In genomic region chr9:113526841-113527240, GRCh38 we compare ENCODE assay signal across 12 cellular contexts.
DNase-seq lines count a peak whose midpoint lies in the region; ATAC-seq and TF ChIP-seq lines count a peak whose summit lies in the region.
"Had no signal": no experiment of that assay in that cellular context is flagged by ENCODE, and none has a peak within 500 bp of the region (broad histone marks: within the 10 kb centered on the region; RNA-seq: fewer than 3 reads in every experiment).

No MANE protein-coding gene starts in this region.

- H2AFZ ChIP-seq in neural progenitor cell (replicated peaks) = no peak overlapping the region

- H3K27ac ChIP-seq in heart left ventricle (peak overlapping the region; percentile 8 to 86 (median 78)), neural progenitor cell (no peak overlapping the region), aorta (ENCODE audit: low read depth in 1 of 2, low read length in 2 of 2) (peak overlapping the region; percentile 44 to 49), tibial nerve (peak overlapping the region in 1 of 4 donors; percentile 45)

- H3F3A ChIP-seq in neural progenitor cell (ENCODE audit: low read depth) = peaks cover 5% of the 10 kb centered on the region

- peaks cover 15% of the 10 kb centered on the region for H3K36me3 Mint-ChIP-seq in neural progenitor cell

- H3K4me1 Mint-ChIP-seq in neural progenitor cell = peaks cover 39% of the 10 kb centered on the region

- TF ChIP-seq EP300 in tibial nerve (IDR thresholded peaks at IDR 0.05) = no peak

- no peak overlapping the region for H3K9ac ChIP-seq in neural progenitor cell

- peak overlapping the region; percentile 31 for H3K27ac Mint-ChIP-seq in neural progenitor cell
- H3K27ac Mint-ChIP-seq: stimulated activated naive CD8-positive, alpha-beta T cell treated with anti-CD3 and anti-CD28 coated beads, Interleukin-15, Interleukin-2, amounts not matched to agents 100 ng/mL and 50 ng/mL, for 24 hours had no signal

- no peak overlapping the region for H3K4me3 Mint-ChIP-seq in neural progenitor cell
- H3K4me3 Mint-ChIP-seq: stimulated activated naive CD8-positive, alpha-beta T cell treated with anti-CD3 and anti-CD28 coated beads, Interleukin-15, Interleukin-2, amounts not matched to agents 100 ng/mL and 50 ng/mL, for 24 hours had no signal

- TF ChIP-seq POLR2A in heart left ventricle (IDR thresholded peaks at IDR 0.05) (no peak), tibial nerve (IDR thresholded peaks at IDR 0.05) (no peak)

- H3K36me3 ChIP-seq in heart left ventricle (peaks cover 0 to 87% (median 58%) of the 10 kb centered on the region in 9 donors), neural progenitor cell (no peaks in the 10 kb centered on the region), aorta (ENCODE audit: control insufficient read depth in 1 of 2, insufficient read depth in 2 of 2, low read length in 1 of 2) (peaks cover 0 to 9% of the 10 kb centered on the region in 2 donors), tibial nerve (no peaks in the 10 kb centered on the region)

- H3K4me1 ChIP-seq in heart left ventricle = peaks cover 23 to 81% (median 63%) of the 10 kb centered on the region in 12 donors
- peaks cover 21% of the 10 kb centered on the region for H3K4me1 ChIP-seq in neural progenitor cell
- H3K4me1 ChIP-seq in aorta (ENCODE audit: control insufficient read depth in 1 of 2, insufficient read depth in 2 of 2, low read length in 2 of 2) = peaks cover 0 to 5% of the 10 kb centered on the region in 2 donors
- H3K4me1 ChIP-seq in tibial nerve = peaks cover 0 to 37% (median 32%) of the 10 kb centered on the region in 4 donors

- no peak overlapping the region for H3K4me2 ChIP-seq in neural progenitor cell

- no peak for ATAC-seq in heart left ventricle
- ATAC-seq in Right ventricle myocardium inferior = no peak
- peak; percentile 21 for ATAC-seq in aorta (ENCODE audit: low FRiP score)
- ATAC-seq in HG03520 (IDR thresholded peaks at IDR 0.05; ENCODE audit: unreplicated experiment) = no peak

- H3K27me3 ChIP-seq in heart left ventricle (no peaks in the 10 kb centered on the region), neural progenitor cell (no peaks in the 10 kb centered on the region), aorta (ENCODE audit: control insufficient read depth in 1 of 2, insufficient read depth in 2 of 2, low read length in 1 of 2) (no peaks in the 10 kb centered on the region), tibial nerve (no peaks in the 10 kb centered on the region)

- no peaks in the 10 kb centered on the region for H3K9me3 Mint-ChIP-seq in neural progenitor cell
- H3K9me3 Mint-ChIP-seq: stimulated activated naive CD8-positive, alpha-beta T cell treated with anti-CD3 and anti-CD28 coated beads, Interleukin-15, Interleukin-2, amounts not matched to agents 100 ng/mL and 50 ng/mL, for 24 hours had no signal

- DNase-seq in heart left ventricle = no peak
- DNase-seq in Right ventricle myocardium inferior (ENCODE audit: missing footprints) = no peak
- DNase-seq in fibroblast of villous mesenchyme (ENCODE audit: low read depth) = peak; percentile 48
- no peak for DNase-seq in neural progenitor cell (ENCODE audit: low spot score)
- no peak for DNase-seq in aorta
- DNase-seq in tibial nerve (ENCODE audit: low spot score in 2 of 2) = no peak
- DNase-seq in RKO (ENCODE audit: low spot score) = no peak
- DNase-seq: amniotic stem cell, NCI-H2081 treated with DMSO at 0.1 percent for 48 hours, retina had no signal

- H3K9me3 ChIP-seq in heart left ventricle (no peaks in the 10 kb centered on the region), neural progenitor cell (ENCODE audit: low read depth) (no peaks in the 10 kb centered on the region), aorta (ENCODE audit: control insufficient read depth, low read length) (no peaks in the 10 kb centered on the region), tibial nerve (no peaks in the 10 kb centered on the region)

- WGBS in heart left ventricle, 4 donors = 62 to 73% (median 68%) methylated on average over 4 of the region's 4 CpGs
- 12 to 18% methylated on average over 4 of the region's 4 CpGs for WGBS in aorta, 2 donors
- WGBS in tibial nerve, 2 donors = 76% methylated on average over 4 of the region's 4 CpGs

- no peak overlapping the region for H3K4me3 ChIP-seq in heart left ventricle
- H3K4me3 ChIP-seq in fibroblast of villous mesenchyme (ENCODE audit: low read depth, low read length) = no peak overlapping the region
- no peak overlapping the region for H3K4me3 ChIP-seq in neural progenitor cell
- no peak overlapping the region for H3K4me3 ChIP-seq in aorta (ENCODE audit: low read length in 2 of 2)
- H3K4me3 ChIP-seq in tibial nerve = no peak overlapping the region

- intact Hi-C loops in heart left ventricle (cut with DNase I) = loop anchor here in 3 of 10 donors (5.0 to 10.0 kb wide), 2 partner anchors 40 to 48 kb away; no protein-coding TSS in a partner anchor
- intact Hi-C loops in Right ventricle myocardium inferior (cut with DNase I) = no loop called here
- intact Hi-C loops in aorta (cut with DNase I) = no loop called here

- H3K79me2 ChIP-seq in neural progenitor cell (ENCODE audit: low read depth) = no peaks in the 10 kb centered on the region

- no peaks in the 10 kb centered on the region for H4K20me1 ChIP-seq in neural progenitor cell (ENCODE audit: low read depth)

- TF ChIP-seq CTCF in heart left ventricle (IDR thresholded peaks at IDR 0.05) = no peak
- TF ChIP-seq CTCF in fibroblast of villous mesenchyme (IDR thresholded peaks at IDR 0.05; ENCODE audit: insufficient read depth, low read depth, low read length) = no peak
- TF ChIP-seq CTCF in neural progenitor cell (IDR thresholded peaks at IDR 0.05) = no peak
- TF ChIP-seq CTCF in tibial nerve (IDR thresholded peaks at IDR 0.05) = no peak

- peaks cover 3% of the 10 kb centered on the region for H3K27me3 Mint-ChIP-seq in neural progenitor cell (ENCODE audit: insufficient read depth, low read depth)
- H3K27me3 Mint-ChIP-seq: stimulated activated naive CD8-positive, alpha-beta T cell treated with anti-CD3 and anti-CD28 coated beads, Interleukin-15, Interleukin-2, amounts not matched to agents 100 ng/mL and 50 ng/mL, for 24 hours had no signal
